ENCODE assay signal across 22 cellular contexts in genomic region chr2:117960231-117960630, GRCh38. TPM values are rescaled to one million over a fixed set of nuclear protein-coding genes. Genes with fewer than 3 reads are reported as not detected.
DNase-seq lines count a peak whose midpoint lies in the region; ATAC-seq and TF ChIP-seq lines count a peak whose summit lies in the region.
"Had no signal": no experiment of that assay in that cellular context is flagged by ENCODE, and none has a peak within 500 bp of the region (broad histone marks: within the 10 kb centered on the region; RNA-seq: fewer than 3 reads in every experiment).

No MANE protein-coding gene starts in this region.

- no peaks in the 10 kb centered on the region for H3K9me3 ChIP-seq in GM23248 (ENCODE audit: low read depth)
- H3K9me3 ChIP-seq: upper lobe of left lung had no signal

- H3K4me1 ChIP-seq in GM23248 (ENCODE audit: insufficient read depth), result peaks cover 42% of the 10 kb centered on the region
- H3K4me1 ChIP-seq: foreskin keratinocyte had no signal

- H4K20me1 ChIP-seq in GM23248 (ENCODE audit: insufficient read depth), result no peaks in the 10 kb centered on the region

- WGBS in GM23248 (ENCODE audit: low coverage in 1 of 2, low lambda C conversion rate in 2 of 2, missing lambda C conversion rate in 2 of 2), 2 experiments, result 44 to 46% methylated on average over 4 of the region's 4 CpGs

- peaks cover 18% of the 10 kb centered on the region for H3K36me3 ChIP-seq in GM23248 (ENCODE audit: low read depth)

- H3K4me2 ChIP-seq in GM23248 (ENCODE audit: unreplicated experiment), result peak overlapping the region; percentile 6
- H3K4me2 ChIP-seq: smooth muscle cell had no signal

- no peak for ATAC-seq in HG02571 (IDR thresholded peaks at IDR 0.05; ENCODE audit: unreplicated experiment)
- ATAC-seq: foreskin keratinocyte, left lobe of liver, Panc1 had no signal

- in situ Hi-C loops in GM23248 (cut with MboI), result no loop called here

- H3K79me2 ChIP-seq in GM23248 (ENCODE audit: insufficient read depth), result no peaks in the 10 kb centered on the region

- no peak overlapping the region for H2AFZ ChIP-seq in GM23248

- H3K9me2 ChIP-seq in GM23248 (ENCODE audit: insufficient read depth), result no peaks in the 10 kb centered on the region

- H3K27ac ChIP-seq in GM23248 (peak overlapping the region; percentile 62), RWPE1 (no peak overlapping the region)
- H3K27ac ChIP-seq: foreskin keratinocyte, upper lobe of left lung had no signal

- peaks cover 29% of the 10 kb centered on the region for H3F3A ChIP-seq in GM23248 (ENCODE audit: insufficient read depth)

- POLR2A ChIA-PET in RWPE1 (lab: Yijun Ruan, JAX; ENCODE audit: low non-redundant PET), result no interaction called here

- CTCF ChIA-PET in RWPE1 (lab: Yijun Ruan, JAX), result interaction anchor here (1.0 kb wide), 1 partner anchor 43 kb away, joined by 4 read pairs; no protein-coding TSS in a partner anchor

- H3K27me3 ChIP-seq in GM23248 (replicated peaks; ENCODE audit: insufficient read depth), result no peaks in the 10 kb centered on the region
- H3K27me3 ChIP-seq: foreskin keratinocyte, upper lobe of left lung had no signal

- TF ChIP-seq CTCF in fibroblast of the aortic adventitia (IDR thresholded peaks at IDR 0.05; ENCODE audit: insufficient read depth, low read length), result no peak
- TF ChIP-seq CTCF in RWPE1 (conservative IDR thresholded peaks at IDR 0.05; ENCODE audit: low read depth), result no peak

- H3K9ac ChIP-seq in GM23248, result no peak overlapping the region

- no peak overlapping the region for H3K4me3 ChIP-seq in GM23248
- H3K4me3 ChIP-seq in fibroblast of the aortic adventitia (ENCODE audit: low read depth, low read length), result no peak overlapping the region
- H3K4me3 ChIP-seq: smooth muscle cell, upper lobe of left lung had no signal

- DNase-seq in GM23248, result peak; percentile 67
- DNase-seq in astrocyte of the hippocampus (ENCODE audit: low read depth, low spot score), result peak; percentile 25
- DNase-seq in fibroblast of the aortic adventitia (ENCODE audit: low read depth), result peak; percentile 77
- peak; percentile 53 for DNase-seq in putamen (ENCODE audit: low spot score)
- no peak for DNase-seq in RWPE1 (ENCODE audit: low spot score)
- DNase-seq in stimulated activated CD4-positive, alpha-beta T cell treated with anti-CD3 and anti-CD28 coated beads, Interleukin-2, amount 100 ng/mL, for 24 hours, result no peak
- no peak for DNase-seq in stimulated activated CD4-positive, alpha-beta T cell treated with anti-CD3 and anti-CD28 coated beads, Interleukin-2, amount 100 ng/mL, for 48 hours
- DNase-seq: activated CD4-positive, alpha-beta T cell treated with anti-CD3 and anti-CD28 coated beads, Interleukin-2, amount 50 U/mL, for 4 hours; activated naive CD4-positive, alpha-beta T cell treated with Interleukin-2 at 50 U/mL for 16 hours; CD8-positive, alpha-beta memory T cell; effector CD8-positive, alpha-beta T cell; foreskin keratinocyte; mesenchymal stem cell; NCI-H1048; NCI-H187 treated with DMSO at 0.1 percent for 48 hours; NCI-H524 treated with DMSO at 0.1 percent for 48 hours; SIG-M5; upper lobe of left lung had no signal

RNA-seq across cellular contexts. Expression of gene CCDC93, which starts 53.6 kb away (rescaled TPM):
- total RNA-seq in GM23248 (2014; rRNA removed; shearing (Covaris generic)), result 15.9 and 23.8 TPM in 2 replicates
- polyA plus RNA-seq in GM23248 (2016; fragmentation: Nextera tagmentation; extraction: Ambion mirVana), result 11.4 and 12.8 TPM in 2 replicates
- total RNA-seq in fibroblast of the aortic adventitia (ENCODE audit: low replicate concordance), result 23.9 and 30.5 TPM in 2 replicates

Comparison
In these comparisons a context has a peak if more than half of its experiments do, and no peak if none do; other contexts are left out.
1. DNase-seq: peak in GM23248 (single experiment), astrocyte of the hippocampus (single experiment), fibroblast of the aortic adventitia (single experiment) and putamen (single experiment); none in RWPE1 (single experiment), stimulated activated CD4-positive, alpha-beta T cell treated with anti-CD3 and anti-CD28 coated beads, Interleukin-2, amount 100 ng/mL, for 24 hours (0 of 2) and stimulated activated CD4-positive, alpha-beta T cell treated with anti-CD3 and anti-CD28 coated beads, Interleukin-2, amount 100 ng/mL, for 48 hours (0 of 2).